ENCODE assay signal across 25 cellular contexts in the genomic region with DNA sequence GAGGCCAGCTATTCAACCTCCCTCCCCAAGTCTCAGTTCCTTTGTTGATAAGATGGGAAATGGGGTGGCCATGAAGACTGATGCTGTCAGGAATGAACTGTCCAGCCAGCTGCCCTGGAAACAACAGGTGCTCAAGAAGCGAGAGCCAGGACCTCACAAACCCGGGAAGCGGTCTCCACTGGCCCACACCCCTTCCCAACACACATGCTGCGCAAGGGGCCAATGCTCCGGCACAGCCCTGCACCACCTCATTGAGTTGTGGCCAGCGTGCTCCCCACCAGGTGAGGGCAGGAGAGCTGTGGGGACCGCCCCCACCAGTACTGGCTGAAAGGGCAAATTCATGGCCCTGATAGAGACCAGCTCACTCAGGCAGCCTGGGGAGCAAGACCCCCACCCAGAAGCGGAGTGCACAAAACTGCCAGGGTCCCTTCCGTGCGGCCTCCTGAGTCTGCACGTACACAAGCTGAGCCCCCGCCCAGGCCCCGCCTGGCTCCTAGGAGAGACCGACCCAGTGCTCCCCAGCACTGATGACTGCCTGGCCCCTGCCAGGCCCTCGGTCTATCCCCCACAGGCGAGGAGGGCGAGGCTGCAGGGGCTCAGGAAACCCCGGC.
DNase-seq lines count a peak whose midpoint lies in the region; ATAC-seq and TF ChIP-seq lines count a peak whose summit lies in the region.
"Had no signal": no experiment of that assay in that cellular context is flagged by ENCODE, and none has a peak within 500 bp of the region (broad histone marks: within the 10 kb centered on the region; RNA-seq: fewer than 3 reads in every experiment).

No MANE protein-coding gene starts in this region.

- no peak for TF ChIP-seq CTCF in right atrium auricular region (IDR thresholded peaks at IDR 0.05)
- TF ChIP-seq CTCF in left ventricle myocardium inferior (IDR thresholded peaks at IDR 0.05; ENCODE audit: borderline replicate concordance) = no peak
- TF ChIP-seq CTCF in upper lobe of right lung (IDR thresholded peaks at IDR 0.05) = no peak
- no peak for TF ChIP-seq CTCF in stomach (IDR thresholded peaks at IDR 0.05)

- ATAC-seq in Right ventricle myocardium inferior (no peak), upper lobe of right lung (no peak)
- ATAC-seq in natural killer cell treated with Interleukin-12 subunit alpha and Interleukin-12 subunit beta and Interleukin-15 and Interleukin-18, amount 100 ng/mL, for 72 hours = no peak
- ATAC-seq in stimulated activated naive CD8-positive, alpha-beta T cell treated with anti-CD3 and anti-CD28 coated beads, Interleukin-15, amount 100 ng/mL, for 72 hours = no peak
- ATAC-seq: activated CD8-positive, alpha-beta memory T cell treated with anti-CD3 and anti-CD28 coated beads, Interleukin-2, amount 10 ng/mL, durations not matched to agents 7 days and 5 days; GM23338; Panc1; T-helper 17 cell had no signal

- no peak overlapping the region for H3K27ac Mint-ChIP-seq in natural killer cell treated with Interleukin-12 subunit alpha and Interleukin-12 subunit beta and Interleukin-15 and Interleukin-18, amount 100 ng/mL, for 72 hours
- peak overlapping the region in 1 of 2 donors; percentile 50 for H3K27ac Mint-ChIP-seq in stimulated activated naive CD8-positive, alpha-beta T cell treated with anti-CD3 and anti-CD28 coated beads, Interleukin-15, amount 100 ng/mL, for 72 hours
- H3K27ac Mint-ChIP-seq: activated CD4-positive, alpha-beta T cell treated with anti-CD3 and anti-CD28 coated beads, Interleukin-2, amount 10 ng/mL, durations not matched to agents 24 days and 14 days; activated CD8-positive, alpha-beta memory T cell treated with anti-CD3 and anti-CD28 coated beads, Interleukin-2, amount 10 ng/mL, durations not matched to agents 7 days and 5 days; GM23338; T-helper 17 cell had no signal

- no peaks in the 10 kb centered on the region for H3K36me3 Mint-ChIP-seq in natural killer cell treated with Interleukin-12 subunit alpha and Interleukin-12 subunit beta and Interleukin-15 and Interleukin-18, amount 100 ng/mL, for 72 hours
- H3K36me3 Mint-ChIP-seq: activated CD8-positive, alpha-beta memory T cell treated with anti-CD3 and anti-CD28 coated beads, Interleukin-2, amount 10 ng/mL, durations not matched to agents 7 days and 5 days; neural progenitor cell had no signal

- H3K4me1 ChIP-seq in right atrium auricular region (peaks cover 0 to 48% of the 10 kb centered on the region in 2 donors), left ventricle myocardium inferior (peaks cover 33% of the 10 kb centered on the region), upper lobe of right lung (peaks cover 13% of the 10 kb centered on the region), stomach (peaks cover 6 to 31% (median 19%) of the 10 kb centered on the region in 4 donors)

- peaks cover 0 to 4% of the 10 kb centered on the region in 2 donors for H3K27me3 Mint-ChIP-seq in natural killer cell treated with Interleukin-12 subunit alpha and Interleukin-12 subunit beta and Interleukin-15 and Interleukin-18, amount 100 ng/mL, for 72 hours
- no peaks in the 10 kb centered on the region for H3K27me3 Mint-ChIP-seq in stimulated activated naive CD8-positive, alpha-beta T cell treated with anti-CD3 and anti-CD28 coated beads, Interleukin-15, amount 100 ng/mL, for 72 hours
- H3K27me3 Mint-ChIP-seq: activated CD4-positive, alpha-beta T cell treated with anti-CD3 and anti-CD28 coated beads, Interleukin-2, amount 10 ng/mL, durations not matched to agents 24 days and 14 days; activated CD8-positive, alpha-beta memory T cell treated with anti-CD3 and anti-CD28 coated beads, Interleukin-2, amount 10 ng/mL, durations not matched to agents 7 days and 5 days; T-helper 17 cell had no signal

- intact Hi-C loops in Right ventricle myocardium inferior (cut with DNase I) = no loop called here
- intact Hi-C loops in left ventricle myocardium inferior (cut with micrococcal nuclease) = no loop called here
- intact Hi-C loops in upper lobe of right lung (cut with DNase I) = no loop called here
- intact Hi-C loops in stomach (cut with DNase I; ENCODE audit: low total_unique reads) = no loop called here

- TF ChIP-seq EP300 in stomach (IDR thresholded peaks at IDR 0.05) = no peak

- peaks cover 22 to 40% of the 10 kb centered on the region in 2 donors for H3K4me1 Mint-ChIP-seq in natural killer cell treated with Interleukin-12 subunit alpha and Interleukin-12 subunit beta and Interleukin-15 and Interleukin-18, amount 100 ng/mL, for 72 hours (ENCODE audit: low read depth in 2 of 2)
- H3K4me1 Mint-ChIP-seq in stimulated activated naive CD8-positive, alpha-beta T cell treated with anti-CD3 and anti-CD28 coated beads, Interleukin-15, amount 100 ng/mL, for 72 hours = peaks cover 30% of the 10 kb centered on the region

- 95 to 98% (median 97%) methylated on average over 12 to 18 of the region's 18 CpGs for WGBS in stomach, 5 donors

- H3K36me3 ChIP-seq in right atrium auricular region (no peaks in the 10 kb centered on the region), left ventricle myocardium inferior (peaks cover 4% of the 10 kb centered on the region), upper lobe of right lung (no peaks in the 10 kb centered on the region), stomach (peaks cover 0 to 24% (median 14%) of the 10 kb centered on the region in 4 donors)
- H3K36me3 ChIP-seq: brain microvascular endothelial cell, neural progenitor cell, SJSA1 had no signal

- DNase-seq in Right ventricle myocardium inferior (ENCODE audit: missing footprints) (peak; percentile 49), right atrium auricular region (ENCODE audit: low spot score) (no peak), left ventricle myocardium inferior (peak; percentile 7), upper lobe of right lung (peak; percentile 36), stomach (no peak), NCI-H1436 (lab: John Stamatoyannopoulos, UW) (no peak)
- DNase-seq in natural killer cell treated with Interleukin-12 subunit alpha and Interleukin-12 subunit beta and Interleukin-15 and Interleukin-18, amount 100 ng/mL, for 72 hours (ENCODE audit: low spot score) = peak; percentile 23
- no peak for DNase-seq in stimulated activated naive CD8-positive, alpha-beta T cell treated with anti-CD3 and anti-CD28 coated beads, Interleukin-15, amount 100 ng/mL, for 72 hours
- DNase-seq: activated CD4-positive, alpha-beta T cell treated with anti-CD3 and anti-CD28 coated beads, Interleukin-2, amount 10 ng/mL, durations not matched to agents 24 days and 14 days; activated CD8-positive, alpha-beta memory T cell treated with anti-CD3 and anti-CD28 coated beads, Interleukin-2, amount 10 ng/mL, durations not matched to agents 7 days and 5 days; brain microvascular endothelial cell; cortex of kidney; EL; midbrain; NCI-H1105 treated with DMSO at 0.1 percent for 48 hours; NCI-H2081 treated with DMSO at 0.1 percent for 48 hours; NCI-H446; NK-92 treated with Interleukin-12 subunit alpha and Interleukin-12 subunit beta, amount 100 ng/mL, for 24 hours had no signal

- H3K4me3 ChIP-seq in right atrium auricular region (no peak overlapping the region), left ventricle myocardium inferior (no peak overlapping the region), upper lobe of right lung (no peak overlapping the region), stomach (no peak overlapping the region)
- H3K4me3 ChIP-seq: BLaER1 treated with 17β-estradiol and CSF1 and Interleukin-3, amounts not matched to agents 10 nM and 100 nM; GM23338; neural progenitor cell; SJSA1 had no signal

- no peak overlapping the region for H3K4me3 Mint-ChIP-seq in natural killer cell treated with Interleukin-12 subunit alpha and Interleukin-12 subunit beta and Interleukin-15 and Interleukin-18, amount 100 ng/mL, for 72 hours
- no peak overlapping the region for H3K4me3 Mint-ChIP-seq in stimulated activated naive CD8-positive, alpha-beta T cell treated with anti-CD3 and anti-CD28 coated beads, Interleukin-15, amount 100 ng/mL, for 72 hours
- H3K4me3 Mint-ChIP-seq: activated CD4-positive, alpha-beta T cell treated with anti-CD3 and anti-CD28 coated beads, Interleukin-2, amount 10 ng/mL, durations not matched to agents 24 days and 14 days; activated CD8-positive, alpha-beta memory T cell treated with anti-CD3 and anti-CD28 coated beads, Interleukin-2, amount 10 ng/mL, durations not matched to agents 7 days and 5 days; GM23338; neural progenitor cell; T-helper 17 cell had no signal

- H3K27ac ChIP-seq in right atrium auricular region = no peak overlapping the region
- no peak overlapping the region for H3K27ac ChIP-seq in left ventricle myocardium inferior (replicated peaks)
- no peak overlapping the region for H3K27ac ChIP-seq in upper lobe of right lung
- H3K27ac ChIP-seq in stomach = no peak overlapping the region
- H3K27ac ChIP-seq: BLaER1 treated with 17β-estradiol and CSF1 and Interleukin-3, amounts not matched to agents 10 nM and 100 nM; brain microvascular endothelial cell; HL-60; neural progenitor cell; SJSA1 had no signal

- no peaks in the 10 kb centered on the region for H3K9me3 Mint-ChIP-seq in natural killer cell treated with Interleukin-12 subunit alpha and Interleukin-12 subunit beta and Interleukin-15 and Interleukin-18, amount 100 ng/mL, for 72 hours
- H3K9me3 Mint-ChIP-seq in stimulated activated naive CD8-positive, alpha-beta T cell treated with anti-CD3 and anti-CD28 coated beads, Interleukin-15, amount 100 ng/mL, for 72 hours = no peaks in the 10 kb centered on the region
- H3K9me3 Mint-ChIP-seq: activated CD4-positive, alpha-beta T cell treated with anti-CD3 and anti-CD28 coated beads, Interleukin-2, amount 10 ng/mL, durations not matched to agents 24 days and 14 days; GM23338; neural progenitor cell had no signal

- TF ChIP-seq POLR2A in stomach (IDR thresholded peaks at IDR 0.05) = no peak

- H3K27me3 ChIP-seq in right atrium auricular region (no peaks in the 10 kb centered on the region), left ventricle myocardium inferior (ENCODE audit: low read depth) (no peaks in the 10 kb centered on the region), upper lobe of right lung (no peaks in the 10 kb centered on the region), stomach (no peaks in the 10 kb centered on the region)
- H3K27me3 ChIP-seq: brain microvascular endothelial cell, neural progenitor cell, SJSA1 had no signal

- no peaks in the 10 kb centered on the region for H3K9me3 ChIP-seq in right atrium auricular region
- H3K9me3 ChIP-seq in left ventricle myocardium inferior (replicated peaks) = no peaks in the 10 kb centered on the region
- no peaks in the 10 kb centered on the region for H3K9me3 ChIP-seq in upper lobe of right lung
- no peaks in the 10 kb centered on the region for H3K9me3 ChIP-seq in stomach
- H3K9me3 ChIP-seq: BLaER1 treated with 17β-estradiol and CSF1 and Interleukin-3, amounts not matched to agents 10 nM and 100 nM; SJSA1 had no signal

Comparison
In these comparisons a context has a peak if more than half of its experiments do, and no peak if none do; other contexts are left out.
1. DNase-seq: peak in Right ventricle myocardium inferior (single experiment), left ventricle myocardium inferior (single experiment), natural killer cell treated with Interleukin-12 subunit alpha and Interleukin-12 subunit beta and Interleukin-15 and Interleukin-18, amount 100 ng/mL, for 72 hours (single experiment) and upper lobe of right lung (single experiment); none in right atrium auricular region (single experiment), stomach (single experiment), NCI-H1436 (single experiment) and stimulated activated naive CD8-positive, alpha-beta T cell treated with anti-CD3 and anti-CD28 coated beads, Interleukin-15, amount 100 ng/mL, for 72 hours (0 of 2).